9 cellular contexts compared by ENCODE assay signal in genomic region chr2:175251425-175252041, GRCh38.
DNase-seq lines count a peak whose midpoint lies in the region; ATAC-seq and TF ChIP-seq lines count a peak whose summit lies in the region.
"Had no signal": no experiment of that assay in that cellular context is flagged by ENCODE, and none has a peak within 500 bp of the region (broad histone marks: within the 10 kb centered on the region; RNA-seq: fewer than 3 reads in every experiment).

No MANE protein-coding gene starts in this region.

- no peak for TF ChIP-seq POLR2A in gastroesophageal sphincter (IDR thresholded peaks at IDR 0.05)

- H3K27ac ChIP-seq in KMS-11 = no peak overlapping the region
- H3K27ac ChIP-seq in gastroesophageal sphincter = no peak overlapping the region

- H3K36me3 ChIP-seq in KMS-11 (ENCODE audit: insufficient read depth) (no peaks in the 10 kb centered on the region), gastroesophageal sphincter (no peaks in the 10 kb centered on the region)

- WGBS in gastroesophageal sphincter (ENCODE audit: low coverage in 1 of 2), 2 donors = 16 to 19% methylated on average over 4 to 5 of the region's 5 CpGs

- no peaks in the 10 kb centered on the region for H3K9me3 ChIP-seq in gastroesophageal sphincter

- no peak overlapping the region for H2AFZ ChIP-seq in KMS-11 (ENCODE audit: low read depth)

- no peak overlapping the region for H3K4me2 ChIP-seq in KMS-11

- H3K4me3 ChIP-seq in KMS-11 (IDR thresholded peaks at IDR 0.05; ENCODE audit: insufficient read depth, low read depth, low read length) = no peak overlapping the region
- no peak overlapping the region for H3K4me3 ChIP-seq in gastroesophageal sphincter

- no peak overlapping the region for H3K9ac ChIP-seq in KMS-11

- TF ChIP-seq CTCF in KMS-11 (conservative IDR thresholded peaks at IDR 0.05; ENCODE audit: low read depth, low read length) = peak; percentile 84
- TF ChIP-seq CTCF in gastroesophageal sphincter (IDR thresholded peaks at IDR 0.05) = peak; percentile 31 to 45 (median 34)

- H3K79me2 ChIP-seq in KMS-11 (ENCODE audit: insufficient read depth, low read depth) = no peaks in the 10 kb centered on the region

- no peaks in the 10 kb centered on the region for H4K20me1 ChIP-seq in KMS-11 (ENCODE audit: insufficient read depth)

- H3K4me1 ChIP-seq in KMS-11 (ENCODE audit: low read depth, poor library complexity, severe bottlenecking) = no peaks in the 10 kb centered on the region
- H3K4me1 ChIP-seq in gastroesophageal sphincter = no peaks in the 10 kb centered on the region

- no peak for ATAC-seq in gastroesophageal sphincter
- no peak for ATAC-seq in GM18907 (IDR thresholded peaks at IDR 0.05; ENCODE audit: unreplicated experiment)
- ATAC-seq in HG03469 (IDR thresholded peaks at IDR 0.05; ENCODE audit: unreplicated experiment) = no peak
- ATAC-seq: activated T-cell treated with anti-CD3 and anti-CD28 coated beads, Interleukin-2, amount 50 U/mL, for 72 hours had no signal

- TF ChIP-seq EP300 in gastroesophageal sphincter (IDR thresholded peaks at IDR 0.05) = no peak

- peak; percentile 46 for DNase-seq in NCI-H2171 treated with DMSO at 0.1 percent for 48 hours (lab: John Stamatoyannopoulos, UW)
- DNase-seq in NCI-H2171 (lab: John Stamatoyannopoulos, UW) = no peak
- DNase-seq in SW480 (ENCODE audit: low spot score) = peak; percentile 30
- DNase-seq in stromal cell of bone marrow (ENCODE audit: low read depth) = peak; percentile 30

- H3K27me3 ChIP-seq in KMS-11 (ENCODE audit: insufficient read depth, low read depth) (no peaks in the 10 kb centered on the region), gastroesophageal sphincter (peaks cover 28% of the 10 kb centered on the region)
